Comparison of ENCODE assay signal across 14 cellular contexts in the genomic region with DNA sequence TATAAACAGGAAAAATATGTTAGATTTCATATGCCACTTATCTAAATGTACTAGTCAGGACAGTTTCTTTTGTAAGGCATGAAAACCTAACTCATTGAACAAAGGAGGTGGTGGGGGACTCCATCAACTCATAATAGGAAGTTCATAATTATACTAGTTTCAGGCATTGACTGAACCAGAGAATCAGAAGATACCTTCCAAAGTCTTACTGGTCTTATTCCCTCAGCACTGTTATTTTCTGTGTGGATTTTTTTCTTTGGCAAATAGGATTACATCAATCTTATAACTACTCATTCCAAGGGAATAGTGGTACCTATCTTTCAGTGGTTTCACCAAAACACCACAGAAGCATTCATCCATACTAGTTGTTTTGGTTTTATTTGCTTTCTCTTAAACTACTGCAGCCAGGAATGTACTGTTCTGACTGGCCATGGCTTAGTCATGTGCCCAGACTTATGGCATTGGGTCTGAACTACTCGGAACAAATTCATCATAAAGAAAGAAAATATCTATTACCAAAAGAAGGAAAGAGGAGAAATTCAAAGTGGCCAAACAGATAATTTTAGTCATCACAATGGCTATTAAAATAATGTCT.
DNase-seq lines count a peak whose midpoint lies in the region; ATAC-seq and TF ChIP-seq lines count a peak whose summit lies in the region.
"Had no signal": no experiment of that assay in that cellular context is flagged by ENCODE, and none has a peak within 500 bp of the region (broad histone marks: within the 10 kb centered on the region; RNA-seq: fewer than 3 reads in every experiment).

No MANE protein-coding gene starts in this region.

- H3K4me3 ChIP-seq in left lung: no peak overlapping the region
- H3K4me3 ChIP-seq: gastroesophageal sphincter, tibial artery had no signal

- ATAC-seq in activated CD4-positive, CD25-positive, alpha-beta regulatory T cell treated with anti-CD3 and anti-CD28 coated beads, Interleukin-2, amount 50 U/mL, for 24 hours: peak; percentile 37 to 38
- ATAC-seq in GM19468 (IDR thresholded peaks at IDR 0.05; ENCODE audit: extremely low read depth, unreplicated experiment) (peak; percentile 35), HG02870 (IDR thresholded peaks at IDR 0.05; ENCODE audit: unreplicated experiment) (peak; percentile 93), left lung (no peak)
- ATAC-seq in activated T-cell treated with anti-CD3 and anti-CD28 coated beads, Interleukin-2, amount 50 U/mL, for 72 hours (replicated peaks in 1 of 2): peak; percentile 91 to 92
- ATAC-seq: gastroesophageal sphincter, left cardiac atrium, right cardiac atrium had no signal

- intact Hi-C loops in left lung (cut with DNase I): no loop called here

- no peaks in the 10 kb centered on the region for H3K27me3 ChIP-seq in left lung
- H3K27me3 ChIP-seq: gastroesophageal sphincter, tibial artery had no signal

- no peak overlapping the region for H3K27ac ChIP-seq in left lung
- H3K27ac ChIP-seq: gastroesophageal sphincter, tibial artery had no signal

- H3K9me3 Mint-ChIP-seq in activated T-cell treated with anti-CD3 and anti-CD28 coated beads, Interleukin-2, amount 50 U/mL, for 72 hours: peaks cover 1 to 3% of the 10 kb centered on the region in 2 donors

- H3K27me3 Mint-ChIP-seq in activated T-cell treated with anti-CD3 and anti-CD28 coated beads, Interleukin-2, amount 50 U/mL, for 72 hours (ENCODE audit: low read depth): peaks cover 21% of the 10 kb centered on the region

- H3K27ac Mint-ChIP-seq in activated T-cell treated with anti-CD3 and anti-CD28 coated beads, Interleukin-2, amount 50 U/mL, for 72 hours: peak overlapping the region; percentile 71
- H3K27ac Mint-ChIP-seq: naive B cell had no signal

- H3K9me3 ChIP-seq in left lung: no peaks in the 10 kb centered on the region
- H3K9me3 ChIP-seq: gastroesophageal sphincter, tibial artery had no signal

- H3K4me1 ChIP-seq in left lung: no peaks in the 10 kb centered on the region
- H3K4me1 ChIP-seq: gastroesophageal sphincter, tibial artery had no signal

- H3K4me3 Mint-ChIP-seq in activated T-cell treated with anti-CD3 and anti-CD28 coated beads, Interleukin-2, amount 50 U/mL, for 72 hours: peak overlapping the region in 1 of 2 donors; percentile 49
- H3K4me3 Mint-ChIP-seq: naive B cell had no signal

- peaks cover 2% of the 10 kb centered on the region in 2 donors for H3K36me3 Mint-ChIP-seq in activated T-cell treated with anti-CD3 and anti-CD28 coated beads, Interleukin-2, amount 50 U/mL, for 72 hours (ENCODE audit: insufficient read depth in 2 of 2)
- H3K36me3 Mint-ChIP-seq: naive B cell had no signal

- H3K36me3 ChIP-seq in left lung: no peaks in the 10 kb centered on the region
- H3K36me3 ChIP-seq: gastroesophageal sphincter, tibial artery had no signal

- no peak for DNase-seq in activated CD4-positive, CD25-positive, alpha-beta regulatory T cell (lab: John Stamatoyannopoulos, UW)
- peak; percentile 38 to 43 for DNase-seq in activated T-cell treated with anti-CD3 and anti-CD28 coated beads, Interleukin-2, amount 50 U/mL, for 72 hours
- DNase-seq in NCI-H2081 treated with DMSO at 0.1 percent for 48 hours (lab: John Stamatoyannopoulos, UW) (no peak), left lung (no peak), NCI-H774 (lab: John Stamatoyannopoulos, UW) (no peak)
- DNase-seq: 8988T, left cardiac atrium, naive B cell, right cardiac atrium, tibial artery had no signal

- no peak for TF ChIP-seq CTCF in left lung (IDR thresholded peaks at IDR 0.05)

- peaks cover 21% of the 10 kb centered on the region for H3K4me1 Mint-ChIP-seq in activated T-cell treated with anti-CD3 and anti-CD28 coated beads, Interleukin-2, amount 50 U/mL, for 72 hours (ENCODE audit: low read depth)
- H3K4me1 Mint-ChIP-seq: naive B cell had no signal

Comparison
In these comparisons a context has a peak if more than half of its experiments do, and no peak if none do; other contexts are left out.
1. DNase-seq: peak in activated T-cell treated with anti-CD3 and anti-CD28 coated beads, Interleukin-2, amount 50 U/mL, for 72 hours (2 of 2); none in activated CD4-positive, CD25-positive, alpha-beta regulatory T cell (0 of 4), NCI-H2081 treated with DMSO at 0.1 percent for 48 hours (single experiment), left lung (0 of 2) and NCI-H774 (single experiment).